Comparison of ENCODE assay signal across 9 cellular contexts in the genomic region with DNA sequence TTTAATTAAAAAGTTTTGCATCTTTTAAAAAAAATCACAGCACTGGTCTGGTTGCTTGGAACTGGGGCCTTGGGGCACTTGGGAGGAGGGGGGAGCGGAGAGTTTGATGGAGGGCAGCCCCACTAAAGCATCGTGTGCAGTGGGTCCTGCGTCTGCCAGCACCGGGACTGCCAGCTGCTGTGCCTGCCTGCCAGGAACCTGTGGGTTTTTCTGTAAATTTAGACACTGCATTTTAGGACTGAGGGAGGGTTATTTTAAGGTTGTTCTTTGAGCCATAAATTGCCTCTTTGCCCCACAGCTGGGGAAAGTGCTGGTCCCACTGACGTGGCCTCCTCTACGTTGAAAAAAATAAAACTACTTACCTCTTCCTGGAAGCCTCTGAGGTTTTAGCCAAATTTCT. TPM values are rescaled to one million over a fixed set of nuclear protein-coding genes. Genes with fewer than 3 reads are reported as not detected.
DNase-seq lines count a peak whose midpoint lies in the region; ATAC-seq and TF ChIP-seq lines count a peak whose summit lies in the region.
"Had no signal": no experiment of that assay in that cellular context is flagged by ENCODE, and none has a peak within 500 bp of the region (broad histone marks: within the 10 kb centered on the region; RNA-seq: fewer than 3 reads in every experiment).

No MANE protein-coding gene starts in this region.

- no peaks in the 10 kb centered on the region for H3K79me2 ChIP-seq in Loucy (ENCODE audit: insufficient read depth, low read length)

- TF ChIP-seq CTCF in Loucy (conservative IDR thresholded peaks at IDR 0.05; ENCODE audit: low read length) (no peak), cardiac fibroblast (IDR thresholded peaks at IDR 0.05; ENCODE audit: low read depth, low read length) (no peak)

- H3K4me3 Mint-ChIP-seq in natural killer cell treated with Interleukin-12 subunit alpha and Interleukin-12 subunit beta and Interleukin-15 and Interleukin-18, amount 100 ng/mL, for 72 hours = peak overlapping the region; percentile 79

- peak overlapping the region; percentile 96 for H3K4me2 ChIP-seq in BLaER1
- H3K4me2 ChIP-seq in Loucy (ENCODE audit: low read depth, low read length, poor library complexity, severe bottlenecking) = peak overlapping the region; percentile 60

- H3K4me1 ChIP-seq in BLaER1 (peaks cover 74% of the 10 kb centered on the region), Loucy (ENCODE audit: insufficient read depth, low read length, poor library complexity, severe bottlenecking) (peaks cover 19% of the 10 kb centered on the region)

- in situ Hi-C loops in ACHN (cut with HindIII; ENCODE audit: low pct_ligation_motif_present, low pct_unique_long_range_greater_than_20kb, low sequenced_read_pairs) = no loop called here

- no peaks in the 10 kb centered on the region for H3K9me3 Mint-ChIP-seq in natural killer cell treated with Interleukin-12 subunit alpha and Interleukin-12 subunit beta and Interleukin-15 and Interleukin-18, amount 100 ng/mL, for 72 hours

- no peak for ATAC-seq in natural killer cell treated with Interleukin-12 subunit alpha and Interleukin-12 subunit beta and Interleukin-15 and Interleukin-18, amount 100 ng/mL, for 72 hours

- H3K9me2 ChIP-seq in Loucy (replicated peaks; ENCODE audit: low read depth, low read length) = no peaks in the 10 kb centered on the region

- H3K9me3 ChIP-seq in BLaER1 (no peaks in the 10 kb centered on the region), Loucy (ENCODE audit: insufficient read depth, low read depth, low read length) (no peaks in the 10 kb centered on the region)

- peaks cover 4% of the 10 kb centered on the region; the same call in 1 of the 2 replicates for H3K36me3 ChIP-seq in BLaER1
- no peaks in the 10 kb centered on the region for H3K36me3 ChIP-seq in Loucy (ENCODE audit: insufficient read depth, low read length)

- H3K27me3 ChIP-seq in BLaER1 = peaks cover 25% of the 10 kb centered on the region
- peaks cover 5% of the 10 kb centered on the region for H3K27me3 ChIP-seq in Loucy (ENCODE audit: insufficient read depth, low read length, poor library complexity, severe bottlenecking)

- peaks cover 42 to 47% of the 10 kb centered on the region in 2 donors for H3K4me1 Mint-ChIP-seq in natural killer cell treated with Interleukin-12 subunit alpha and Interleukin-12 subunit beta and Interleukin-15 and Interleukin-18, amount 100 ng/mL, for 72 hours (ENCODE audit: low read depth in 2 of 2)

- no peak overlapping the region for H2AFZ ChIP-seq in Loucy (ENCODE audit: low read length)

- H3K9ac ChIP-seq in BLaER1 = peak overlapping the region; percentile 82; the same call in 1 of the 2 replicates
- H3K9ac ChIP-seq in Loucy (ENCODE audit: low read depth, low read length, poor library complexity, severe bottlenecking) = no peak overlapping the region

- no peaks in the 10 kb centered on the region for H3F3A ChIP-seq in Loucy (ENCODE audit: low read depth)

- peaks cover 0 to 8% of the 10 kb centered on the region in 2 donors for H3K27me3 Mint-ChIP-seq in natural killer cell treated with Interleukin-12 subunit alpha and Interleukin-12 subunit beta and Interleukin-15 and Interleukin-18, amount 100 ng/mL, for 72 hours

- peak overlapping the region; percentile 48 to 82 for H3K27ac Mint-ChIP-seq in natural killer cell treated with Interleukin-12 subunit alpha and Interleukin-12 subunit beta and Interleukin-15 and Interleukin-18, amount 100 ng/mL, for 72 hours

- DNase-seq in cardiac fibroblast (ENCODE audit: low read depth in 2 of 2) (peak in 1 of 2 donors; percentile 40), AG20443 (ENCODE audit: low spot score) (no peak), ACHN (no peak), NCI-H748 (lab: John Stamatoyannopoulos, UW; ENCODE audit: unreplicated experiment) (no peak), NOMO-1 (lab: John Stamatoyannopoulos, UW; ENCODE audit: unreplicated experiment in 2 of 2) (no peak)
- no peak for DNase-seq in natural killer cell treated with Interleukin-12 subunit alpha and Interleukin-12 subunit beta and Interleukin-15 and Interleukin-18, amount 100 ng/mL, for 72 hours (ENCODE audit: low spot score)
- DNase-seq: NCI-H1105 had no signal

- peak overlapping the region; percentile 84 for H3K27ac ChIP-seq in BLaER1

- H4K20me1 ChIP-seq in BLaER1 = peaks cover 44% of the 10 kb centered on the region
- H4K20me1 ChIP-seq in Loucy (ENCODE audit: insufficient read depth, low read length, poor library complexity, severe bottlenecking) = no peaks in the 10 kb centered on the region

- H3K36me3 Mint-ChIP-seq in natural killer cell treated with Interleukin-12 subunit alpha and Interleukin-12 subunit beta and Interleukin-15 and Interleukin-18, amount 100 ng/mL, for 72 hours = no peaks in the 10 kb centered on the region

- H3K4me3 ChIP-seq in BLaER1 = peak overlapping the region; percentile 75
- no peak overlapping the region for H3K4me3 ChIP-seq in Loucy (ENCODE audit: low read length, poor library complexity, severe bottlenecking)
- H3K4me3 ChIP-seq in cardiac fibroblast (replicated peaks in 1 of 2; ENCODE audit: low read depth in 2 of 2, low read length in 2 of 2) = peak overlapping the region; percentile 82 to 88

RNA-seq across cellular contexts. Expression of a gene that starts 2.9 kb away (rescaled TPM):
- total RNA-seq in natural killer cell treated with Interleukin-12 subunit alpha and Interleukin-12 subunit beta and Interleukin-15 and Interleukin-18, amount 100 ng/mL, for 72 hours = 1 to 10 TPM; 3.4 to 6.7 TPM
